In genomic region chr2:20349457-20350034, GRCh38 we compare ENCODE assay signal across 8 cellular contexts. TPM values are rescaled to one million over a fixed set of nuclear protein-coding genes. Genes with fewer than 3 reads are reported as not detected.
DNase-seq lines count a peak whose midpoint lies in the region; TF ChIP-seq lines count a peak whose summit lies in the region.

No MANE protein-coding gene starts in this region.

- H3K4me3 ChIP-seq in AG04449 (ENCODE audit: low read depth, low read length) (peak overlapping the region; percentile 81), mammary epithelial cell (replicated peaks in 1 of 3; ENCODE audit: insufficient read depth in 1 of 3, low read depth in 2 of 3, low read length in 3 of 3) (peak overlapping the region; percentile 90 to 94 (median 92)), mononuclear cell (ENCODE audit: low read length) (peak overlapping the region; percentile 78)

- peaks cover 3% of the 10 kb centered on the region for H3K36me3 Mint-ChIP-seq in IgD-negative memory B cell

- CTCF ChIA-PET in AG04449 (lab: Yijun Ruan, JAX) (interaction anchor here (0.7 to 4.5 kb wide), 3 partner anchors 15 to 23 kb away, joined by 3 to 27 read pairs (median 3); no protein-coding TSS in a partner anchor), mammary epithelial cell (lab: Charles Lee; ENCODE audit: low non-redundant PET) (interaction anchor here (0.6 kb wide), 1 partner anchor 34 kb away, joined by 7 read pairs; no protein-coding TSS in a partner anchor)

- H3K4me3 Mint-ChIP-seq in IgD-negative memory B cell, result peak overlapping the region in 1 of 4 donors; percentile 97

- H3K4me1 ChIP-seq in mammary epithelial cell (ENCODE audit: insufficient read depth, low read length), result peaks cover 33% of the 10 kb centered on the region
- peaks cover 57% of the 10 kb centered on the region for H3K4me1 ChIP-seq in mononuclear cell (ENCODE audit: insufficient read depth, low read length)

- H3K27me3 Mint-ChIP-seq in IgD-negative memory B cell, result no peaks in the 10 kb centered on the region

- H3K27ac Mint-ChIP-seq in IgD-negative memory B cell, result peak overlapping the region in 2 of 3 donors; percentile 78 to 97

- POLR2A ChIA-PET in AG04449 (lab: Yijun Ruan, JAX), result interaction anchor here (0.6 to 1.0 kb wide), 2 partner anchors 97 to 215 kb away, joined by 3 read pairs; partner anchors contain the start of gene RHOB

- intact Hi-C loops in mammary epithelial cell (cut with micrococcal nuclease), result loop anchor here (1.0 kb wide), 1 partner anchor 23 kb away; no protein-coding TSS in a partner anchor

- H3K9me3 ChIP-seq in mammary epithelial cell (replicated peaks; ENCODE audit: insufficient read depth, low read length), result no peaks in the 10 kb centered on the region
- H3K9me3 ChIP-seq in mononuclear cell (ENCODE audit: low read depth, low read length), result no peaks in the 10 kb centered on the region

- in situ Hi-C loops in mammary epithelial cell (cut with MboI; ENCODE audit: low sequenced_read_pairs in 2 of 2), result no loop called here

- TSS peak; percentile 48 for BruUV-seq in mammary epithelial cell (replicated peaks; lab: Mats Ljungman, UMichigan)

- H3K9ac ChIP-seq in mammary epithelial cell (ENCODE audit: insufficient read depth, low read length), result peak overlapping the region; percentile 93

- no peak for TF ChIP-seq CTCF in AG04449 (IDR thresholded peaks at IDR 0.05; ENCODE audit: insufficient read depth, low read length, missing control alignments)
- no peak for TF ChIP-seq CTCF in mammary epithelial cell (conservative IDR thresholded peaks at IDR 0.05 in 1 of 2, IDR thresholded peaks at IDR 0.05 in 1 of 2; ENCODE audit: extremely low read depth in 1 of 2, insufficient read depth in 1 of 2, low read depth in 1 of 2, low read length in 2 of 2)
- TF ChIP-seq CTCF in GM10266 (IDR thresholded peaks at IDR 0.05; ENCODE audit: control insufficient read depth, insufficient read depth, low read depth, missing control alignments), result no peak

- no peaks in the 10 kb centered on the region for H3K36me3 ChIP-seq in mammary epithelial cell (ENCODE audit: insufficient read depth, low read length)

- peak overlapping the region; percentile 94 for H3K27ac ChIP-seq in mammary epithelial cell (ENCODE audit: insufficient read depth, low read depth, low read length)

- DNase-seq in AG04449 (ENCODE audit: low read depth, low spot score) (no peak), mammary epithelial cell (peak; percentile 32), DMS53 treated with DMSO at 0.1 percent for 48 hours (lab: John Stamatoyannopoulos, UW; ENCODE audit: unreplicated experiment) (no peak), GM10266 (ENCODE audit: extremely low spot score) (no peak), A172 (ENCODE audit: low spot score) (no peak)
- no peak for DNase-seq in activated CD4-positive, alpha-beta T cell treated with anti-CD3 and anti-CD28 coated beads, Interleukin-2, amount 50 U/mL, for 48 hours

- H3K9me3 Mint-ChIP-seq in IgD-negative memory B cell, result no peaks in the 10 kb centered on the region

- H3K79me2 ChIP-seq in mammary epithelial cell (ENCODE audit: insufficient read depth, low read length), result peaks cover 59% of the 10 kb centered on the region

- WGBS in mammary epithelial cell (ENCODE audit: low coverage, missing lambda C conversion rate), result 3% methylated on average over 7 of the region's 7 CpGs

- dilution Hi-C loops in mammary epithelial cell (cut with HindIII; ENCODE audit: low sequenced_read_pairs), result no loop called here

- no peaks in the 10 kb centered on the region for H3K27me3 ChIP-seq in mammary epithelial cell (ENCODE audit: insufficient read depth, low read length)
- no peaks in the 10 kb centered on the region for H3K27me3 ChIP-seq in mononuclear cell (ENCODE audit: insufficient read depth, low read length)

- H4K20me1 ChIP-seq in mammary epithelial cell (ENCODE audit: insufficient read depth, low read length), result no peaks in the 10 kb centered on the region

- H3K4me1 Mint-ChIP-seq in IgD-negative memory B cell, result peaks cover 36 to 43% (median 38%) of the 10 kb centered on the region in 3 donors

- H3K4me2 ChIP-seq in mammary epithelial cell (ENCODE audit: insufficient read depth, low read depth, low read length), result peak overlapping the region; percentile 93

- no peak overlapping the region for H2AFZ ChIP-seq in mammary epithelial cell (ENCODE audit: low read depth, low read length)

RNA-seq across cellular contexts. Expression of gene PUM2, which starts 1.1 kb away (rescaled TPM):
- polyA plus RNA-seq in IgD-negative memory B cell, result 14.6 TPM
- 10 to 100 TPM; 50.7 to 60.8 TPM for total RNA-seq in mammary epithelial cell
- 28.5 TPM for polyA plus RNA-seq in mammary epithelial cell
- polyA minus RNA-seq in mammary epithelial cell, result 48.0 TPM
- 88.9 TPM for total RNA-seq in mononuclear cell
- 19.4 and 19.7 TPM in 2 replicates for total RNA-seq in A172 (2014; rRNA removed; shearing (Covaris generic))
